ENCODE assay signal across 18 cellular contexts in genomic region chr18:62768172-62768943, GRCh38. TPM values are rescaled to one million over a fixed set of nuclear protein-coding genes. Genes with fewer than 3 reads are reported as not detected.
A peak's percentile ranks its signal among the peaks of the same experiment; 100 is the strongest.
DNase-seq lines count a peak whose midpoint lies in the region; ATAC-seq and TF ChIP-seq lines count a peak whose summit lies in the region.
"Had no signal": no experiment of that assay in that cellular context is flagged by ENCODE, and none has a peak within 500 bp of the region (broad histone marks: within the 10 kb centered on the region; RNA-seq: fewer than 3 reads in every experiment).

No MANE protein-coding gene starts in this region.

- no peak overlapping the region for H2BK15ac ChIP-seq in mesenchymal stem cell (ENCODE audit: low read depth, poor library complexity, severe bottlenecking)

- no peak for ATAC-seq in CD4-positive, CD25-positive, alpha-beta regulatory T cell (ENCODE audit: low read depth in 2 of 2)
- ATAC-seq in heart left ventricle, result no peak

- H3K14ac ChIP-seq in mesenchymal stem cell (ENCODE audit: low read length in 2 of 2), result no peak overlapping the region

- TF ChIP-seq POLR2A in breast epithelium (IDR thresholded peaks at IDR 0.05) (no peak), heart left ventricle (IDR thresholded peaks at IDR 0.05) (no peak)

- H3K4me3 ChIP-seq in CD4-positive, CD25-positive, alpha-beta regulatory T cell (ENCODE audit: low read depth, low read length), result peak overlapping the region; percentile 9
- H3K4me3 ChIP-seq in breast epithelium (no peak overlapping the region), mesenchymal stem cell (ENCODE audit: insufficient read depth in 1 of 2, low read depth in 1 of 2, low read length in 2 of 2) (no peak overlapping the region), heart left ventricle (no peak overlapping the region)
- H3K4me3 ChIP-seq: heart right ventricle, testis had no signal

- no peak overlapping the region for H3K23ac ChIP-seq in mesenchymal stem cell (ENCODE audit: low read length in 2 of 2)

- H3K36me3 ChIP-seq in CD4-positive, CD25-positive, alpha-beta regulatory T cell (ENCODE audit: control insufficient read depth, insufficient read depth, low read length), result no peaks in the 10 kb centered on the region
- no peaks in the 10 kb centered on the region for H3K36me3 ChIP-seq in breast epithelium
- no peaks in the 10 kb centered on the region for H3K36me3 ChIP-seq in mesenchymal stem cell (ENCODE audit: control insufficient read depth in 1 of 2, insufficient read depth in 2 of 2, low read depth in 1 of 2, low read length in 2 of 2)
- H3K36me3 ChIP-seq in heart left ventricle, result no peaks in the 10 kb centered on the region
- H3K36me3 ChIP-seq: heart right ventricle had no signal

- no peak for DNase-seq in CD4-positive, CD25-positive, alpha-beta regulatory T cell
- DNase-seq in NCI-H69 (lab: John Stamatoyannopoulos, UW), result peak; percentile 44
- no peak for DNase-seq in breast epithelium (ENCODE audit: low spot score in 2 of 2)
- no peak for DNase-seq in mesenchymal stem cell
- DNase-seq in heart left ventricle, result no peak
- DNase-seq in A172 (ENCODE audit: low spot score), result no peak
- DNase-seq in NCI-H2029 treated with DMSO at 0.1 percent for 48 hours (lab: John Stamatoyannopoulos, UW), result no peak
- DNase-seq in NCI-H1105 (lab: John Stamatoyannopoulos, UW), result no peak
- DNase-seq: activated CD4-positive, alpha-beta T cell treated with anti-CD3 and anti-CD28 coated beads, Interleukin-2, amount 10 ng/mL, durations not matched to agents 7 days and 5 days; activated T-cell treated with anti-CD3 and anti-CD28 coated beads, Interleukin-2, amount 50 U/mL, for 24 hours; central memory CD4-positive, alpha-beta T cell; heart right ventricle; Karpas-422; kidney glomerular epithelial cell; NCI-H1694; NCI-H774; T-helper 9 cell; testis had no signal

- H3K9ac ChIP-seq in mesenchymal stem cell (ENCODE audit: low read length), result no peak overlapping the region

- H2BK5ac ChIP-seq in mesenchymal stem cell (ENCODE audit: low read depth, low read length, poor library complexity, severe bottlenecking), result peak overlapping the region; percentile 1

- peak overlapping the region; percentile 22 to 75 (median 45) for H3K27ac Mint-ChIP-seq in CD4-positive, CD25-positive, alpha-beta regulatory T cell
- H3K27ac Mint-ChIP-seq: activated CD4-positive, alpha-beta T cell treated with anti-CD3 and anti-CD28 coated beads, Interleukin-2, amount 10 ng/mL, durations not matched to agents 7 days and 5 days had no signal

- no peaks in the 10 kb centered on the region for H3K27me3 Mint-ChIP-seq in CD4-positive, CD25-positive, alpha-beta regulatory T cell
- H3K27me3 Mint-ChIP-seq: activated CD4-positive, alpha-beta T cell treated with anti-CD3 and anti-CD28 coated beads, Interleukin-2, amount 10 ng/mL, durations not matched to agents 7 days and 5 days; activated T-cell treated with anti-CD3 and anti-CD28 coated beads, Interleukin-2, amount 50 U/mL, for 24 hours had no signal

- H3K4ac ChIP-seq in mesenchymal stem cell (ENCODE audit: low read depth in 1 of 2, low read length in 2 of 2), result no peak overlapping the region

- no peak overlapping the region for H2BK120ac ChIP-seq in mesenchymal stem cell (ENCODE audit: low read depth, low read length)

- H2AK5ac ChIP-seq in mesenchymal stem cell (ENCODE audit: low read length, severe bottlenecking), result no peak overlapping the region

- H2AFZ ChIP-seq in mesenchymal stem cell (ENCODE audit: low read depth, low read length), result no peak overlapping the region

- peaks cover 11% of the 10 kb centered on the region for H3K79me1 ChIP-seq in mesenchymal stem cell (replicated peaks; ENCODE audit: low read length, poor library complexity, severe bottlenecking)

- no peak overlapping the region for H3K4me2 ChIP-seq in mesenchymal stem cell (ENCODE audit: low read length, poor library complexity, severe bottlenecking)

- H4K91ac ChIP-seq in mesenchymal stem cell (ENCODE audit: low read length), result no peak overlapping the region

- H3K4me3 Mint-ChIP-seq in CD4-positive, CD25-positive, alpha-beta regulatory T cell, result peak overlapping the region in 1 of 4 donors; percentile 11
- H3K4me3 Mint-ChIP-seq: activated CD4-positive, alpha-beta T cell treated with anti-CD3 and anti-CD28 coated beads, Interleukin-2, amount 10 ng/mL, durations not matched to agents 7 days and 5 days; activated T-cell treated with anti-CD3 and anti-CD28 coated beads, Interleukin-2, amount 50 U/mL, for 24 hours had no signal

- no peaks in the 10 kb centered on the region for H3K27me3 ChIP-seq in CD4-positive, CD25-positive, alpha-beta regulatory T cell (ENCODE audit: control insufficient read depth, insufficient read depth, low read length)
- H3K27me3 ChIP-seq in breast epithelium (no peaks in the 10 kb centered on the region), mesenchymal stem cell (ENCODE audit: control insufficient read depth in 1 of 2, insufficient read depth in 1 of 2, low read length in 2 of 2) (no peaks in the 10 kb centered on the region), heart left ventricle (no peaks in the 10 kb centered on the region)
- H3K27me3 ChIP-seq: heart right ventricle, testis had no signal

- H3K4me1 ChIP-seq in CD4-positive, CD25-positive, alpha-beta regulatory T cell (ENCODE audit: control insufficient read depth, insufficient read depth, low read length, poor library complexity, severe bottlenecking), result peaks cover 11% of the 10 kb centered on the region
- H3K4me1 ChIP-seq in breast epithelium (peaks cover 0 to 6% of the 10 kb centered on the region in 2 donors), mesenchymal stem cell (ENCODE audit: control insufficient read depth, insufficient read depth, low read depth, low read length) (peaks cover 2% of the 10 kb centered on the region), heart left ventricle (peaks cover 0 to 28% (median 12%) of the 10 kb centered on the region in 12 donors)

- H4K8ac ChIP-seq in mesenchymal stem cell (ENCODE audit: low read length), result no peak overlapping the region

- TF ChIP-seq CTCF in breast epithelium (IDR thresholded peaks at IDR 0.05) (no peak), heart left ventricle (IDR thresholded peaks at IDR 0.05) (no peak)

- no peak overlapping the region for H2BK12ac ChIP-seq in mesenchymal stem cell (ENCODE audit: low read length in 2 of 2)

- peaks cover 3% of the 10 kb centered on the region for H3K36me3 Mint-ChIP-seq in CD4-positive, CD25-positive, alpha-beta regulatory T cell

- H3K9me3 Mint-ChIP-seq in CD4-positive, CD25-positive, alpha-beta regulatory T cell, result no peaks in the 10 kb centered on the region
- H3K9me3 Mint-ChIP-seq: activated CD4-positive, alpha-beta T cell treated with anti-CD3 and anti-CD28 coated beads, Interleukin-2, amount 10 ng/mL, durations not matched to agents 7 days and 5 days; activated T-cell treated with anti-CD3 and anti-CD28 coated beads, Interleukin-2, amount 50 U/mL, for 24 hours had no signal

- WGBS in mesenchymal stem cell, result 80% methylated on average over 2 of the region's 4 CpGs
- WGBS in heart left ventricle, 4 donors, result 45 to 65% (median 51%) methylated on average over 4 of the region's 4 CpGs

- no peak overlapping the region for H3K27ac ChIP-seq in CD4-positive, CD25-positive, alpha-beta regulatory T cell (ENCODE audit: insufficient read depth, low read length, poor library complexity, severe bottlenecking)
- H3K27ac ChIP-seq in breast epithelium, result peak overlapping the region; percentile 62 to 81
- H3K27ac ChIP-seq in mesenchymal stem cell (ENCODE audit: low read length, poor library complexity, severe bottlenecking), result peak overlapping the region; percentile 96
- H3K27ac ChIP-seq in heart left ventricle, result no peak overlapping the region

- peaks cover 18 to 39% (median 30%) of the 10 kb centered on the region in 4 donors for H3K4me1 Mint-ChIP-seq in CD4-positive, CD25-positive, alpha-beta regulatory T cell

- intact Hi-C loops in breast epithelium (cut with DNase I; ENCODE audit: low total_unique reads) (no loop called here), heart left ventricle (cut with DNase I) (no loop called here)

- no peak overlapping the region for H3K18ac ChIP-seq in mesenchymal stem cell (ENCODE audit: low read depth in 1 of 2, low read length in 2 of 2)

- no peaks in the 10 kb centered on the region for H3K9me3 ChIP-seq in CD4-positive, CD25-positive, alpha-beta regulatory T cell (ENCODE audit: control insufficient read depth in 2 of 2, low read length in 2 of 2)
- H3K9me3 ChIP-seq in breast epithelium (no peaks in the 10 kb centered on the region), mesenchymal stem cell (ENCODE audit: control insufficient read depth, low read length) (no peaks in the 10 kb centered on the region), heart left ventricle (no peaks in the 10 kb centered on the region)
- H3K9me3 ChIP-seq: heart right ventricle, testis had no signal

RNA-seq across cellular contexts. Expression of gene PHLPP1, which starts 53.0 kb away (rescaled TPM):
- total RNA-seq in CD4-positive, CD25-positive, alpha-beta regulatory T cell, result 20.3 TPM
- polyA plus RNA-seq in CD4-positive, CD25-positive, alpha-beta regulatory T cell, result under 1 TPM; 0.27 to 0.57 (median 0.52) TPM
- total RNA-seq in breast epithelium, result 10 to 100 TPM in 2 of 3 donors, 1 to 10 TPM in 1; 9.8 to 19.9 (median 15.4) TPM
- 4.1 TPM for polyA plus RNA-seq in mesenchymal stem cell (2013, experiment 1 of 2)
- 4.8 TPM for polyA plus RNA-seq in mesenchymal stem cell (2013, experiment 2 of 2)
- total RNA-seq in heart left ventricle, result 10 to 100 TPM in 1 of 9 donors, 1 to 10 TPM in 8; 4.9 to 11.1 (median 6.3) TPM
- polyA plus RNA-seq in heart left ventricle, result 1 to 10 TPM; 1.7 to 2.6 TPM
- total RNA-seq in A172 (2014; rRNA removed; shearing (Covaris generic)), result 6.4 and 7.9 TPM in 2 replicates

Comparison
In these comparisons a context has a peak if more than half of its experiments do, and no peak if none do; other contexts are left out.
1. H3K27ac ChIP-seq: peak in breast epithelium (2 of 2) and mesenchymal stem cell (single experiment); none in CD4-positive, CD25-positive, alpha-beta regulatory T cell (single experiment) and heart left ventricle (0 of 12).